Comparison of ENCODE assay signal across 8 cellular contexts in genomic region chr12:57547366-57548315, GRCh38. TPM values are rescaled to one million over a fixed set of nuclear protein-coding genes. Genes with fewer than 3 reads are reported as not detected.
A peak's percentile ranks its signal among the peaks of the same experiment; 100 is the strongest.
DNase-seq lines count a peak whose midpoint lies in the region; ATAC-seq and TF ChIP-seq lines count a peak whose summit lies in the region.

No MANE protein-coding gene starts in this region.

- in situ Hi-C loops in brain microvascular endothelial cell (cut with HindIII; ENCODE audit: low pct_ligation_motif_present, low sequenced_read_pairs), result no loop called here

- ATAC-seq in Right ventricle myocardium inferior (no peak), GM21367 (IDR thresholded peaks at IDR 0.05; ENCODE audit: unreplicated experiment) (no peak)

- peak overlapping the region in 1 of 2 donors; percentile 90 for H3K9ac ChIP-seq in mucosa of rectum (ENCODE audit: low read depth in 1 of 2, low read length in 2 of 2)

- H3K9me3 ChIP-seq in left ventricle myocardium inferior (replicated peaks), result no peaks in the 10 kb centered on the region
- H3K9me3 ChIP-seq in mucosa of rectum (ENCODE audit: control insufficient read depth in 2 of 2, low read length in 2 of 2), result no peaks in the 10 kb centered on the region
- H3K9me3 ChIP-seq in vagina, result no peaks in the 10 kb centered on the region

- no peak overlapping the region for H3K27ac ChIP-seq in left ventricle myocardium inferior (replicated peaks)
- no peak overlapping the region for H3K27ac ChIP-seq in brain microvascular endothelial cell
- H3K27ac ChIP-seq in mucosa of rectum (ENCODE audit: low read depth in 2 of 2, low read length in 2 of 2), result no peak overlapping the region
- peak overlapping the region; percentile 94 for H3K27ac ChIP-seq in vagina

- TF ChIP-seq POLR2A in vagina (IDR thresholded peaks at IDR 0.05), result no peak

- peaks cover 3% of the 10 kb centered on the region for H3K36me3 ChIP-seq in left ventricle myocardium inferior
- peaks cover 3% of the 10 kb centered on the region for H3K36me3 ChIP-seq in brain microvascular endothelial cell (replicated peaks)
- H3K36me3 ChIP-seq in mucosa of rectum (ENCODE audit: control insufficient read depth in 2 of 2, insufficient read depth in 2 of 2, low read length in 2 of 2), result no peaks in the 10 kb centered on the region
- no peaks in the 10 kb centered on the region for H3K36me3 ChIP-seq in vagina

- DNase-seq in left ventricle myocardium inferior (no peak), Right ventricle myocardium inferior (ENCODE audit: missing footprints) (no peak), brain microvascular endothelial cell (no peak), vagina (ENCODE audit: extremely low spot score in 2 of 2) (no peak), NCI-H2029 treated with DMSO at 0.1 percent for 48 hours (lab: John Stamatoyannopoulos, UW) (no peak), kidney glomerular epithelial cell (lab: John Stamatoyannopoulos, UW) (no peak)

- H3K4me1 ChIP-seq in left ventricle myocardium inferior (peaks cover 49% of the 10 kb centered on the region), mucosa of rectum (ENCODE audit: control insufficient read depth in 2 of 2, insufficient read depth in 2 of 2, low read length in 2 of 2) (peaks cover 12 to 18% of the 10 kb centered on the region in 2 donors), vagina (peaks cover 41% of the 10 kb centered on the region)

- H3K27me3 ChIP-seq in left ventricle myocardium inferior (ENCODE audit: low read depth) (peaks cover 42% of the 10 kb centered on the region), brain microvascular endothelial cell (replicated peaks) (peaks cover 7% of the 10 kb centered on the region), mucosa of rectum (ENCODE audit: control insufficient read depth in 2 of 2, insufficient read depth in 2 of 2, low read length in 2 of 2) (peaks cover 20 to 23% of the 10 kb centered on the region in 2 donors), vagina (no peaks in the 10 kb centered on the region)

- intact Hi-C loops in left ventricle myocardium inferior (cut with micrococcal nuclease) (no loop called here), Right ventricle myocardium inferior (cut with DNase I) (loop anchor here (2.0 to 5.0 kb wide), 2 partner anchors 25 to 60 kb away; partner anchors contain the start of genes MARS1 and MBD6), vagina (cut with DNase I) (no loop called here)

- TF ChIP-seq CTCF in left ventricle myocardium inferior (IDR thresholded peaks at IDR 0.05; ENCODE audit: borderline replicate concordance), result no peak
- TF ChIP-seq CTCF in brain microvascular endothelial cell (IDR thresholded peaks at IDR 0.05; ENCODE audit: low read depth, low read length, missing control alignments), result no peak
- TF ChIP-seq CTCF in vagina (IDR thresholded peaks at IDR 0.05), result no peak

- H3K4me3 ChIP-seq in left ventricle myocardium inferior (peak overlapping the region; percentile 91), brain microvascular endothelial cell (ENCODE audit: low read depth, low read length) (peak overlapping the region; percentile 86), mucosa of rectum (ENCODE audit: low read length in 2 of 2) (peak overlapping the region; percentile 86 to 96), vagina (peak overlapping the region; percentile 90 to 91)

RNA-seq across cellular contexts. Expression of gene DCTN2, which starts 0.6 kb away (rescaled TPM):
- total RNA-seq in left ventricle myocardium inferior (87.8 TPM), Right ventricle myocardium inferior (92.5 TPM), vagina (131 TPM)

RNA-seq across cellular contexts. Expression of gene KIF5A, which starts 2.2 kb away (rescaled TPM):
- total RNA-seq in left ventricle myocardium inferior (0.08 TPM), Right ventricle myocardium inferior (0.05 TPM), vagina (4.4 TPM)

RNA-seq across cellular contexts. Expression of gene MBD6, which starts 25.0 kb away (rescaled TPM):
- 33.1 TPM for total RNA-seq in left ventricle myocardium inferior
- total RNA-seq in Right ventricle myocardium inferior, result 34.5 TPM
- 26.8 TPM for total RNA-seq in vagina

RNA-seq across cellular contexts. Expression of gene DDIT3, which starts 27.3 kb away (rescaled TPM):
- 20.4 TPM for total RNA-seq in left ventricle myocardium inferior
- 19.2 TPM for total RNA-seq in Right ventricle myocardium inferior
- 25.0 TPM for total RNA-seq in vagina

RNA-seq across cellular contexts. Expression of gene PIP4K2C, which starts 43.4 kb away (rescaled TPM):
- total RNA-seq in left ventricle myocardium inferior (12.3 TPM), Right ventricle myocardium inferior (13.1 TPM), vagina (16.7 TPM)
